8 cellular contexts compared by ENCODE assay signal in the genomic region with DNA sequence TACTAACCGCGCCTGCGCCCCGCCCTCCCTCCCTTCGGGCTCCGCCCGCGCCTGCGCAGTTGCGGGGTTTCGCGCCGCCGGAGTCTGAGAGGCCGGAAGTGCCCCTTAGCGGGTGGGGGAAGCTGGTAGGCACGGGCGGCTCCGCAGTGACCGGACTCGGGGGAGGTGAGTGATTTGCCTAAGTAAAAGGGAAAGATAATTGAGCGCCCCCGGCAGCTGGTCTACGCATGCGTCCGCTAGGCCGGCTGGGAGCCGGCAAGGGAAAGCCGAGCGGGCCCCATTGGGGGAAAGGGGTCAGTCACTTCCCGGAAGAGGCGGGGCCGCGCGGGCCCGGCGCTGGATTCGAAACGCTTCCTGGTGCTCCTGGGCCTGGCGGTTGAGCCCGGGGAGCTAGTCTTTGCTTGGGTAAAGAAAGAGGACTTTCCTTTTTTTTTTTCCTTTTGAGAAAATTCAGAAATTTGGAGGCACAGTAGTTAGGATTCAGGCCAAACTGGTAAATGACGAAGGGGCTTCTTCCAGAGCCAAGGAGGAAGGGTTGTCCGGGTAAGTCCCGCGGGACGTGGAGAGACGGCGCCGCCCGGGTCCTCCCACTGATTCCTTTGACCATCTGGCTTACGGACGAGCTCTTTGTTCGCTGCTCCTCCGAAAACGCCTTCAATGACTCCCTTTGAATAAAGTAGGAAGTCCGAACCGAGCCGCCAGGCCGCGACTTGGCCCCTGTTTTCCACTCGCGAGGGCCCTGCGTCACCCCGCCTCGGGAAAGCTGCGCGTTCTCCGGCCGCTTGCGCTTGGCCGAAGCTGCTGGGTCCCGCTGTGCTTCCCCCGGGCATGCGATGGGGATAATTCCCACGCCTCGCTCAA. TPM values are rescaled to one million over a fixed set of nuclear protein-coding genes. Genes with fewer than 3 reads are reported as not detected.
DNase-seq lines count a peak whose midpoint lies in the region; TF ChIP-seq lines count a peak whose summit lies in the region.

A gene with protein sequence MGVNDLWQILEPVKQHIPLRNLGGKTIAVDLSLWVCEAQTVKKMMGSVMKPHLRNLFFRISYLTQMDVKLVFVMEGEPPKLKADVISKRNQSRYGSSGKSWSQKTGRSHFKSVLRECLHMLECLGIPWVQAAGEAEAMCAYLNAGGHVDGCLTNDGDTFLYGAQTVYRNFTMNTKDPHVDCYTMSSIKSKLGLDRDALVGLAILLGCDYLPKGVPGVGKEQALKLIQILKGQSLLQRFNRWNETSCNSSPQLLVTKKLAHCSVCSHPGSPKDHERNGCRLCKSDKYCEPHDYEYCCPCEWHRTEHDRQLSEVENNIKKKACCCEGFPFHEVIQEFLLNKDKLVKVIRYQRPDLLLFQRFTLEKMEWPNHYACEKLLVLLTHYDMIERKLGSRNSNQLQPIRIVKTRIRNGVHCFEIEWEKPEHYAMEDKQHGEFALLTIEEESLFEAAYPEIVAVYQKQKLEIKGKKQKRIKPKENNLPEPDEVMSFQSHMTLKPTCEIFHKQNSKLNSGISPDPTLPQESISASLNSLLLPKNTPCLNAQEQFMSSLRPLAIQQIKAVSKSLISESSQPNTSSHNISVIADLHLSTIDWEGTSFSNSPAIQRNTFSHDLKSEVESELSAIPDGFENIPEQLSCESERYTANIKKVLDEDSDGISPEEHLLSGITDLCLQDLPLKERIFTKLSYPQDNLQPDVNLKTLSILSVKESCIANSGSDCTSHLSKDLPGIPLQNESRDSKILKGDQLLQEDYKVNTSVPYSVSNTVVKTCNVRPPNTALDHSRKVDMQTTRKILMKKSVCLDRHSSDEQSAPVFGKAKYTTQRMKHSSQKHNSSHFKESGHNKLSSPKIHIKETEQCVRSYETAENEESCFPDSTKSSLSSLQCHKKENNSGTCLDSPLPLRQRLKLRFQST (plus strand): TSS at position 336 of the 861 bp plus-strand sequence. CDS start 5,806 bp downstream, outside the sequence.
A gene with protein sequence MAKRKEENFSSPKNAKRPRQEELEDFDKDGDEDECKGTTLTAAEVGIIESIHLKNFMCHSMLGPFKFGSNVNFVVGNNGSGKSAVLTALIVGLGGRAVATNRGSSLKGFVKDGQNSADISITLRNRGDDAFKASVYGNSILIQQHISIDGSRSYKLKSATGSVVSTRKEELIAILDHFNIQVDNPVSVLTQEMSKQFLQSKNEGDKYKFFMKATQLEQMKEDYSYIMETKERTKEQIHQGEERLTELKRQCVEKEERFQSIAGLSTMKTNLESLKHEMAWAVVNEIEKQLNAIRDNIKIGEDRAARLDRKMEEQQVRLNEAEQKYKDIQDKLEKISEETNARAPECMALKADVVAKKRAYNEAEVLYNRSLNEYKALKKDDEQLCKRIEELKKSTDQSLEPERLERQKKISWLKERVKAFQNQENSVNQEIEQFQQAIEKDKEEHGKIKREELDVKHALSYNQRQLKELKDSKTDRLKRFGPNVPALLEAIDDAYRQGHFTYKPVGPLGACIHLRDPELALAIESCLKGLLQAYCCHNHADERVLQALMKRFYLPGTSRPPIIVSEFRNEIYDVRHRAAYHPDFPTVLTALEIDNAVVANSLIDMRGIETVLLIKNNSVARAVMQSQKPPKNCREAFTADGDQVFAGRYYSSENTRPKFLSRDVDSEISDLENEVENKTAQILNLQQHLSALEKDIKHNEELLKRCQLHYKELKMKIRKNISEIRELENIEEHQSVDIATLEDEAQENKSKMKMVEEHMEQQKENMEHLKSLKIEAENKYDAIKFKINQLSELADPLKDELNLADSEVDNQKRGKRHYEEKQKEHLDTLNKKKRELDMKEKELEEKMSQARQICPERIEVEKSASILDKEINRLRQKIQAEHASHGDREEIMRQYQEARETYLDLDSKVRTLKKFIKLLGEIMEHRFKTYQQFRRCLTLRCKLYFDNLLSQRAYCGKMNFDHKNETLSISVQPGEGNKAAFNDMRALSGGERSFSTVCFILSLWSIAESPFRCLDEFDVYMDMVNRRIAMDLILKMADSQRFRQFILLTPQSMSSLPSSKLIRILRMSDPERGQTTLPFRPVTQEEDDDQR (minus strand): TSS at position 8 of the 861 bp plus-strand sequence. CDS start 7,864 bp downstream, outside the sequence.

- peak within 1 kb of the TSS; percentile 93 for H3K4me3 Mint-ChIP-seq in HFFc6

- H3K9me3 Mint-ChIP-seq in HFFc6, result no peaks in the 10 kb centered on the region

- H3K4me3 ChIP-seq in neuron (ENCODE audit: low read length), result peak within 1 kb of the TSS; percentile 75

- peaks cover 4% of the 10 kb centered on the region; the same call in 1 of the 2 replicates for H3K36me3 Mint-ChIP-seq in HFFc6 (ENCODE audit: low read depth)

- H3K27me3 ChIP-seq in neuron (ENCODE audit: insufficient read depth, low read length), result no peaks in the 10 kb centered on the region

- peaks cover 69% of the 10 kb centered on the region for H3K4me1 Mint-ChIP-seq in HFFc6 (ENCODE audit: low read depth)

- H3K36me3 ChIP-seq in neuron (ENCODE audit: insufficient read depth, low read length), result no peaks in the 10 kb centered on the region

- DNase-seq in GM04504 (ENCODE audit: low read depth), result peak; percentile 79
- peak; percentile 86 for DNase-seq in HFFc6
- peak; percentile 98 for DNase-seq in NAMALWA (ENCODE audit: low spot score)
- DNase-seq in SK-N-DZ (ENCODE audit: low spot score), result peak; percentile 94
- DNase-seq in activated naive CD4-positive, alpha-beta T cell treated with Interleukin-2 at 50 U/mL for 16 hours, result peak; percentile 90
- peak; percentile 87 for DNase-seq in foreskin melanocyte
- peak; percentile 75 for DNase-seq in stromal cell of bone marrow (ENCODE audit: low read depth)

- no peak for TF ChIP-seq CTCF in HFFc6 (IDR thresholded peaks at IDR 0.05)

- no peaks in the 10 kb centered on the region for H3K27me3 Mint-ChIP-seq in HFFc6 (ENCODE audit: insufficient read depth)

- H2AFZ ChIP-seq in neuron (ENCODE audit: low read depth, low read length), result peak within 1 kb of the TSS; percentile 96

- peak within 1 kb of the TSS; percentile 93 for H3K27ac Mint-ChIP-seq in HFFc6

- H3K4me1 ChIP-seq in neuron (ENCODE audit: insufficient read depth, low read length), result peaks cover 31% of the 10 kb centered on the region

- no peaks in the 10 kb centered on the region for H3K9me3 ChIP-seq in neuron (ENCODE audit: low read length)

RNA-seq across cellular contexts. Expression of the first gene that starts in this region (rescaled TPM):
- total RNA-seq in HFFc6 (2021; fragmentation: NEBNext Ultra II Directional; extraction: Animal tissue kit (Norgen Biotek cat#: 25700)), result 10 to 100 TPM in 5 of 6 experiments, 1 to 10 TPM in 1; 9.8 to 16.5 (median 13.1) TPM
- 16.0 and 30.4 TPM in 2 replicates for polyA plus RNA-seq in SK-N-DZ (2014; cell fraction: cytosol; rRNA removed)
- 50.3 and 61.7 TPM in 2 replicates for polyA plus RNA-seq in SK-N-DZ (2014; cell fraction: nucleus; rRNA removed)

RNA-seq across cellular contexts. Expression of the second gene that starts in this region (rescaled TPM):
- 10 to 100 TPM; 13.4 to 17.6 (median 16.6) TPM for total RNA-seq in HFFc6 (2021; fragmentation: NEBNext Ultra II Directional; extraction: Animal tissue kit (Norgen Biotek cat#: 25700))
- polyA plus RNA-seq in SK-N-DZ (2014; cell fraction: cytosol; rRNA removed), result 20.6 and 27.3 TPM in 2 replicates
- 30.5 and 34.9 TPM in 2 replicates for polyA plus RNA-seq in SK-N-DZ (2014; cell fraction: nucleus; rRNA removed)

Comparison
In these comparisons a context has a peak if more than half of its experiments do, and no peak if none do; other contexts are left out.
1. Peak in every context shown above with its lines: DNase-seq and H3K4me3 ChIP-seq.